8 cellular contexts compared by ENCODE assay signal in the genomic region with DNA sequence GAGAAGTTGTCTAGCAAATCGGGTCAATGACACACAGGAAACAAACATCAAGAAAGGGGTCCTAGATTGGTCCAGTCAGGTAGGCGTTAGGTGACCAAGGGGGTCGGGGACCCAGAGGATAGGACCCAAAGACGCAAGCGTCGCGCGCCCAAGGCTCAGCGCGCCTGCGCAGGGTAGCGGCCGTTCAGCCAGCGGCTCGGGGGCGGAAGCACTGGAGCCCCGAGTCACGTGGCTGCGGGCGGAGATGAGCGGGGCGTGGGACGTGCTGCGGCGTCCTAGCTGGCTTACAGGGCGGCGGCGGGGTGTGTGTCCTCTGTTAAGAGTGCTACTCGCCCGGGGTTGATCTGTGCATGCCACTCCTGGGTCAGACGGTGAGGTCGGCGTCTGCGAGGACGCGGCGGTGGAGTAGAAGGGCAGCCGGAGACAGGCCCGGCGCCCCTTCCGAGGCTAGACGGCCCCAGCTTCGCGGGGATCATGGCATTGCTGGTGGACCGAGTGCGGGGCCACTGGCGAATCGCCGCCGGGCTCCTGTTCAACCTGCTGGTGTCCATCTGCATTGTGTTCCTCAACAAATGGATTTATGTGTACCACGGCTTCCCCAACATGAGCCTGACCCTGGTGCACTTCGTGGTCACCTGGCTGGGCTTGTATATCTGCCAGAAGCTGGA. TPM values are rescaled to one million over a fixed set of nuclear protein-coding genes. Genes with fewer than 3 reads are reported as not detected.
DNase-seq lines count a peak whose midpoint lies in the region; ATAC-seq and TF ChIP-seq lines count a peak whose summit lies in the region.

A gene (plus strand): TSS at position 273 of the 668 bp plus-strand sequence. CDS start 202 bp downstream, at position 475.

- no peaks in the 10 kb centered on the region for H3K9me3 ChIP-seq in SK-N-MC (ENCODE audit: low read depth, low read length)
- no peaks in the 10 kb centered on the region for H3K9me3 ChIP-seq in osteoblast (ENCODE audit: low read depth, low read length)
- H3K9me3 ChIP-seq in thoracic aorta, result no peaks in the 10 kb centered on the region

- H4K20me1 ChIP-seq in osteoblast (ENCODE audit: insufficient read depth, low read length), result no peaks in the 10 kb centered on the region

- H3K4me2 ChIP-seq in osteoblast (ENCODE audit: insufficient read depth, low read length), result peak within 1 kb of the TSS; percentile 95

- TF ChIP-seq CTCF in GM06990 (IDR thresholded peaks at IDR 0.05; ENCODE audit: insufficient read depth, low read length, poor library complexity, severe bottlenecking) (no peak), osteoblast (IDR thresholded peaks at IDR 0.05; ENCODE audit: extremely low read depth, low read depth, low read length) (no peak), thoracic aorta (IDR thresholded peaks at IDR 0.05) (no peak)

- H2AFZ ChIP-seq in osteoblast (ENCODE audit: low read length), result peak within 1 kb of the TSS; percentile 94

- peak within 1 kb of the TSS; percentile 84 for H3K9ac ChIP-seq in SK-N-MC (ENCODE audit: insufficient read length)

- H3K4me3 ChIP-seq in GM06990 (replicated peaks; ENCODE audit: low read depth, low read length) (peak within 1 kb of the TSS; percentile 81), SK-N-MC (peak within 1 kb of the TSS; percentile 91), osteoblast (ENCODE audit: insufficient read depth, low read length) (peak within 1 kb of the TSS; percentile 81), thoracic aorta (peak within 1 kb of the TSS; percentile 82)

- H3K27me3 ChIP-seq in GM06990 (replicated peaks; ENCODE audit: control insufficient read depth, insufficient read depth, low read length) (no peaks in the 10 kb centered on the region), osteoblast (ENCODE audit: insufficient read depth, low read length) (no peaks in the 10 kb centered on the region), thoracic aorta (replicated peaks; ENCODE audit: insufficient read depth) (no peaks in the 10 kb centered on the region)

- no peaks in the 10 kb centered on the region for H3K9me3 Mint-ChIP-seq in activated naive CD4-positive, alpha-beta T cell treated with anti-CD3 and anti-CD28 coated beads, Interleukin-2, amount 50 U/mL, for 72 hours

- H3K36me3 ChIP-seq in GM06990 (ENCODE audit: control insufficient read depth, insufficient read depth, low read length) (peaks cover 5% of the 10 kb centered on the region), SK-N-MC (ENCODE audit: insufficient read depth, low read length) (peaks cover 10% of the 10 kb centered on the region), osteoblast (ENCODE audit: insufficient read depth, low read length) (peaks cover 5% of the 10 kb centered on the region), thoracic aorta (no peaks in the 10 kb centered on the region)

- H3K36me3 Mint-ChIP-seq in activated naive CD4-positive, alpha-beta T cell treated with anti-CD3 and anti-CD28 coated beads, Interleukin-2, amount 50 U/mL, for 72 hours, result peaks cover 9% of the 10 kb centered on the region in 2 donors

- H3K4me1 ChIP-seq in osteoblast (ENCODE audit: insufficient read depth, low read length) (peaks cover 7% of the 10 kb centered on the region), thoracic aorta (ENCODE audit: control insufficient read depth in 1 of 2, low read depth in 2 of 2) (peaks cover 0 to 14% of the 10 kb centered on the region in 2 donors)

- ATAC-seq in HG02571 (IDR thresholded peaks at IDR 0.05; ENCODE audit: unreplicated experiment) (peak; percentile 97), thoracic aorta (ENCODE audit: insufficient number of reproducible peaks, low FRiP score, low read depth) (peak; percentile 93)
- ATAC-seq in activated naive CD4-positive, alpha-beta T cell treated with anti-CD3 and anti-CD28 coated beads, Interleukin-2, amount 50 U/mL, for 72 hours, result peak; percentile 97 to 98

- peak within 1 kb of the TSS; percentile 95 to 98 for H3K27ac Mint-ChIP-seq in activated naive CD4-positive, alpha-beta T cell treated with anti-CD3 and anti-CD28 coated beads, Interleukin-2, amount 50 U/mL, for 72 hours

- intact Hi-C loops in head of caudate nucleus (cut with DNase I), result loop anchor here (2.0 to 5.0 kb wide), 2 partner anchors 59 to 63 kb away; a partner anchor contains a TSS

- H3K27ac ChIP-seq in SK-N-MC (peak within 1 kb of the TSS; percentile 75), osteoblast (ENCODE audit: low read depth, low read length) (peak within 1 kb of the TSS; percentile 75), thoracic aorta (peak within 1 kb of the TSS; percentile 60 to 70)

- H3K79me2 ChIP-seq in osteoblast (ENCODE audit: insufficient read depth, low read length), result peaks cover 31% of the 10 kb centered on the region

- peak; percentile 95 for DNase-seq in GM06990 (ENCODE audit: extremely low read depth, insufficient read length)
- DNase-seq in NCI-H1048 (lab: John Stamatoyannopoulos, UW), result peak; percentile 88
- peak; percentile 8 for DNase-seq in SK-N-MC (ENCODE audit: low read depth, low spot score)
- DNase-seq in activated naive CD4-positive, alpha-beta T cell treated with anti-CD3 and anti-CD28 coated beads, Interleukin-2, amount 50 U/mL, for 72 hours (ENCODE audit: low spot score in 2 of 2), result peak; percentile 90 to 94
- peak; percentile 90 to 98 (median 96) for DNase-seq in head of caudate nucleus
- DNase-seq in osteoblast (ENCODE audit: insufficient read length, low spot score, missing footprints), result peak; percentile 98
- DNase-seq in thoracic aorta (ENCODE audit: low spot score), result peak; percentile 60

RNA-seq across cellular contexts. Expression of the gene that starts here (rescaled TPM):
- 1 to 10 TPM; 5.3 to 9.4 TPM for total RNA-seq in activated naive CD4-positive, alpha-beta T cell treated with anti-CD3 and anti-CD28 coated beads, Interleukin-2, amount 50 U/mL, for 72 hours
- total RNA-seq in osteoblast (4.1 and 5.8 TPM in 2 replicates), thoracic aorta (10 to 100 TPM in 1 of 2 donors, under 1 TPM in 1; 0.95 to 14.1 TPM)

Comparison
In these comparisons a context has a peak if more than half of its experiments do, and no peak if none do; other contexts are left out.
1. Peak in every context shown above with its lines: DNase-seq, ATAC-seq, H3K4me3 ChIP-seq and H3K27ac ChIP-seq.
2. DNase-seq: peak in every context shown above with its lines; median percentile 98 in osteoblast; 96 in head of caudate nucleus; 95 in GM06990; 92 in activated naive CD4-positive, alpha-beta T cell treated with anti-CD3 and anti-CD28 coated beads, Interleukin-2, amount 50 U/mL, for 72 hours; 88 in NCI-H1048; 60 in thoracic aorta; 8 in SK-N-MC.